1 cellular context compared by ENCODE assay signal in the genomic region with DNA sequence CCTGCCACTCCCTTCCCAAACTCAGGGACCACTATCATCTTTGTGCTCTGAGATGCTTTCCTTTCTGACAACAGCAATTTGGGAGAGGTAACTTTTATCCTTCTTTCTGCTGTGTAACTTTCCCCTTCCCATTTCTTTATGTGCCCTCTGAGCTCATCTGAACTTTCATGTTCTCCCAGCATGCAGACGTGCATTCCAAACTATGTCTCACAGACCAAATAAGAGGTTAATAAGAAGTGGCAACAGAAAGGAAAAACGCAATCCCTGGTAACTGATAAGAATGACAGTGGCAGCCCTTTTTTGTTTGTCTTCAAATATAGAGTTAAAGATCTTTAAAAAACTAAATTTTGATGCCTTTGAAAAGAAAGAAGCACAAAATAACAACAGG.
A peak's percentile ranks its signal among the peaks of the same experiment; 100 is the strongest.
TF ChIP-seq lines count a peak whose summit lies in the region.

No MANE protein-coding gene starts in this region.

TF ChIP-seq in H1, 55 proteins besides CTCF, POLR2A, EP300 and RAD21 (continued from another document):
- TF ChIP-seq, protein P1, sequence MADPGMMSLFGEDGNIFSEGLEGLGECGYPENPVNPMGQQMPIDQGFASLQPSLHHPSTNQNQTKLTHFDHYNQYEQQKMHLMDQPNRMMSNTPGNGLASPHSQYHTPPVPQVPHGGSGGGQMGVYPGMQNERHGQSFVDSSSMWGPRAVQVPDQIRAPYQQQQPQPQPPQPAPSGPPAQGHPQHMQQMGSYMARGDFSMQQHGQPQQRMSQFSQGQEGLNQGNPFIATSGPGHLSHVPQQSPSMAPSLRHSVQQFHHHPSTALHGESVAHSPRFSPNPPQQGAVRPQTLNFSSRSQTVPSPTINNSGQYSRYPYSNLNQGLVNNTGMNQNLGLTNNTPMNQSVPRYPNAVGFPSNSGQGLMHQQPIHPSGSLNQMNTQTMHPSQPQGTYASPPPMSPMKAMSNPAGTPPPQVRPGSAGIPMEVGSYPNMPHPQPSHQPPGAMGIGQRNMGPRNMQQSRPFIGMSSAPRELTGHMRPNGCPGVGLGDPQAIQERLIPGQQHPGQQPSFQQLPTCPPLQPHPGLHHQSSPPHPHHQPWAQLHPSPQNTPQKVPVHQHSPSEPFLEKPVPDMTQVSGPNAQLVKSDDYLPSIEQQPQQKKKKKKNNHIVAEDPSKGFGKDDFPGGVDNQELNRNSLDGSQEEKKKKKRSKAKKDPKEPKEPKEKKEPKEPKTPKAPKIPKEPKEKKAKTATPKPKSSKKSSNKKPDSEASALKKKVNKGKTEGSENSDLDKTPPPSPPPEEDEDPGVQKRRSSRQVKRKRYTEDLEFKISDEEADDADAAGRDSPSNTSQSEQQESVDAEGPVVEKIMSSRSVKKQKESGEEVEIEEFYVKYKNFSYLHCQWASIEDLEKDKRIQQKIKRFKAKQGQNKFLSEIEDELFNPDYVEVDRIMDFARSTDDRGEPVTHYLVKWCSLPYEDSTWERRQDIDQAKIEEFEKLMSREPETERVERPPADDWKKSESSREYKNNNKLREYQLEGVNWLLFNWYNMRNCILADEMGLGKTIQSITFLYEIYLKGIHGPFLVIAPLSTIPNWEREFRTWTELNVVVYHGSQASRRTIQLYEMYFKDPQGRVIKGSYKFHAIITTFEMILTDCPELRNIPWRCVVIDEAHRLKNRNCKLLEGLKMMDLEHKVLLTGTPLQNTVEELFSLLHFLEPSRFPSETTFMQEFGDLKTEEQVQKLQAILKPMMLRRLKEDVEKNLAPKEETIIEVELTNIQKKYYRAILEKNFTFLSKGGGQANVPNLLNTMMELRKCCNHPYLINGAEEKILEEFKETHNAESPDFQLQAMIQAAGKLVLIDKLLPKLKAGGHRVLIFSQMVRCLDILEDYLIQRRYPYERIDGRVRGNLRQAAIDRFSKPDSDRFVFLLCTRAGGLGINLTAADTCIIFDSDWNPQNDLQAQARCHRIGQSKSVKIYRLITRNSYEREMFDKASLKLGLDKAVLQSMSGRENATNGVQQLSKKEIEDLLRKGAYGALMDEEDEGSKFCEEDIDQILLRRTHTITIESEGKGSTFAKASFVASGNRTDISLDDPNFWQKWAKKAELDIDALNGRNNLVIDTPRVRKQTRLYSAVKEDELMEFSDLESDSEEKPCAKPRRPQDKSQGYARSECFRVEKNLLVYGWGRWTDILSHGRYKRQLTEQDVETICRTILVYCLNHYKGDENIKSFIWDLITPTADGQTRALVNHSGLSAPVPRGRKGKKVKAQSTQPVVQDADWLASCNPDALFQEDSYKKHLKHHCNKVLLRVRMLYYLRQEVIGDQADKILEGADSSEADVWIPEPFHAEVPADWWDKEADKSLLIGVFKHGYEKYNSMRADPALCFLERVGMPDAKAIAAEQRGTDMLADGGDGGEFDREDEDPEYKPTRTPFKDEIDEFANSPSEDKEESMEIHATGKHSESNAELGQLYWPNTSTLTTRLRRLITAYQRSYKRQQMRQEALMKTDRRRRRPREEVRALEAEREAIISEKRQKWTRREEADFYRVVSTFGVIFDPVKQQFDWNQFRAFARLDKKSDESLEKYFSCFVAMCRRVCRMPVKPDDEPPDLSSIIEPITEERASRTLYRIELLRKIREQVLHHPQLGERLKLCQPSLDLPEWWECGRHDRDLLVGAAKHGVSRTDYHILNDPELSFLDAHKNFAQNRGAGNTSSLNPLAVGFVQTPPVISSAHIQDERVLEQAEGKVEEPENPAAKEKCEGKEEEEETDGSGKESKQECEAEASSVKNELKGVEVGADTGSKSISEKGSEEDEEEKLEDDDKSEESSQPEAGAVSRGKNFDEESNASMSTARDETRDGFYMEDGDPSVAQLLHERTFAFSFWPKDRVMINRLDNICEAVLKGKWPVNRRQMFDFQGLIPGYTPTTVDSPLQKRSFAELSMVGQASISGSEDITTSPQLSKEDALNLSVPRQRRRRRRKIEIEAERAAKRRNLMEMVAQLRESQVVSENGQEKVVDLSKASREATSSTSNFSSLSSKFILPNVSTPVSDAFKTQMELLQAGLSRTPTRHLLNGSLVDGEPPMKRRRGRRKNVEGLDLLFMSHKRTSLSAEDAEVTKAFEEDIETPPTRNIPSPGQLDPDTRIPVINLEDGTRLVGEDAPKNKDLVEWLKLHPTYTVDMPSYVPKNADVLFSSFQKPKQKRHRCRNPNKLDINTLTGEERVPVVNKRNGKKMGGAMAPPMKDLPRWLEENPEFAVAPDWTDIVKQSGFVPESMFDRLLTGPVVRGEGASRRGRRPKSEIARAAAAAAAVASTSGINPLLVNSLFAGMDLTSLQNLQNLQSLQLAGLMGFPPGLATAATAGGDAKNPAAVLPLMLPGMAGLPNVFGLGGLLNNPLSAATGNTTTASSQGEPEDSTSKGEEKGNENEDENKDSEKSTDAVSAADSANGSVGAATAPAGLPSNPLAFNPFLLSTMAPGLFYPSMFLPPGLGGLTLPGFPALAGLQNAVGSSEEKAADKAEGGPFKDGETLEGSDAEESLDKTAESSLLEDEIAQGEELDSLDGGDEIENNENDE (IDR thresholded peaks at IDR 0.05; ENCODE audit: insufficient replicate concordance, low read length) = peak; percentile 45
- TF ChIP-seq CHD1 (IDR thresholded peaks at IDR 0.05; ENCODE audit: low read depth, low read length) (no peak), SP4 (IDR thresholded peaks at IDR 0.05; ENCODE audit: low read length) (no peak), KDM5A (IDR thresholded peaks at IDR 0.05; ENCODE audit: low read length) (no peak), MAFK (IDR thresholded peaks at IDR 0.05; ENCODE audit: low read depth, low read length) (no peak), KDM4A (IDR thresholded peaks at IDR 0.05; ENCODE audit: low read depth, low read length, severe bottlenecking) (no peak)
